11 cellular contexts compared by ENCODE assay signal in genomic region chr22:19984201-19984753, GRCh38. TPM values are rescaled to one million over a fixed set of nuclear protein-coding genes. Genes with fewer than 3 reads are reported as not detected.
DNase-seq lines count a peak whose midpoint lies in the region; ATAC-seq and TF ChIP-seq lines count a peak whose summit lies in the region.
"Had no signal": no experiment of that assay in that cellular context is flagged by ENCODE, and none has a peak within 500 bp of the region (broad histone marks: within the 10 kb centered on the region; RNA-seq: fewer than 3 reads in every experiment).

No MANE protein-coding gene starts in this region.

- H3K79me2 ChIP-seq in neural progenitor cell (ENCODE audit: low read depth): peaks cover 33% of the 10 kb centered on the region

- no peak overlapping the region for H3K27ac Mint-ChIP-seq in neural progenitor cell
- H3K27ac Mint-ChIP-seq: activated naive CD8-positive, alpha-beta T cell had no signal

- no peaks in the 10 kb centered on the region for H3K9me3 ChIP-seq in neural progenitor cell (ENCODE audit: low read depth)
- H3K9me3 ChIP-seq: testis had no signal

- H3F3A ChIP-seq in neural progenitor cell (ENCODE audit: low read depth): peaks cover 10% of the 10 kb centered on the region

- ATAC-seq in GM19351 (IDR thresholded peaks at IDR 0.05; ENCODE audit: unreplicated experiment) (no peak), GM18909 (IDR thresholded peaks at IDR 0.05; ENCODE audit: poor library complexity, unreplicated experiment) (no peak)
- ATAC-seq: naive thymus-derived CD8-positive, alpha-beta T cell had no signal

- DNase-seq in EL: peak; percentile 85
- peak; percentile 10 for DNase-seq in NCI-H146 treated with DMSO at 0.1 percent for 48 hours (lab: John Stamatoyannopoulos, UW; ENCODE audit: unreplicated experiment)
- peak in 3 of 10 donors; percentile 39 to 78 (median 66) for DNase-seq in dorsolateral prefrontal cortex
- DNase-seq in neural progenitor cell (ENCODE audit: low spot score): no peak
- DNase-seq in NCI-H128 (lab: John Stamatoyannopoulos, UW; ENCODE audit: unreplicated experiment): no peak
- DNase-seq in NCI-H748 (lab: John Stamatoyannopoulos, UW; ENCODE audit: unreplicated experiment): no peak
- DNase-seq: testis had no signal

- H3K36me3 ChIP-seq in neural progenitor cell: no peaks in the 10 kb centered on the region

- H3K27ac ChIP-seq in dorsolateral prefrontal cortex (peak overlapping the region in 43 of 59 donors; percentile 4 to 86 (median 44)), neural progenitor cell (no peak overlapping the region)
- H3K27ac ChIP-seq: testis had no signal

- no peaks in the 10 kb centered on the region for H3K27me3 Mint-ChIP-seq in neural progenitor cell (ENCODE audit: insufficient read depth, low read depth)
- H3K27me3 Mint-ChIP-seq: activated naive CD8-positive, alpha-beta T cell; naive thymus-derived CD8-positive, alpha-beta T cell had no signal

- H3K4me3 ChIP-seq in dorsolateral prefrontal cortex (peak overlapping the region in 3 of 59 donors; percentile 0 to 10 (median 9)), neural progenitor cell (no peak overlapping the region)
- H3K4me3 ChIP-seq: testis had no signal

- no peaks in the 10 kb centered on the region for H3K27me3 ChIP-seq in dorsolateral prefrontal cortex
- H3K27me3 ChIP-seq in neural progenitor cell: no peaks in the 10 kb centered on the region
- H3K27me3 ChIP-seq: testis had no signal

- no peak overlapping the region for H3K4me2 ChIP-seq in neural progenitor cell

- peak overlapping the region; percentile 70 for H3K4me3 Mint-ChIP-seq in neural progenitor cell

- TF ChIP-seq CTCF in dorsolateral prefrontal cortex (IDR thresholded peaks at IDR 0.05 in 54 of 56, conservative IDR thresholded peaks at IDR 0.05 in 2 of 56; ENCODE audit: low read depth in 1 of 56, partially characterized antibody in 56 of 56) (no peak), neural progenitor cell (IDR thresholded peaks at IDR 0.05) (no peak)

- no peak overlapping the region for H3K9ac ChIP-seq in neural progenitor cell

- peaks cover 9% of the 10 kb centered on the region for H3K36me3 Mint-ChIP-seq in neural progenitor cell
- H3K36me3 Mint-ChIP-seq: activated naive CD8-positive, alpha-beta T cell; naive thymus-derived CD8-positive, alpha-beta T cell had no signal

- intact Hi-C loops in dorsolateral prefrontal cortex (cut with DNase I): loop anchor here in 1 of 2 donors (10.0 kb wide), 1 partner anchor 301 kb away; no protein-coding TSS in a partner anchor

- peaks cover 24% of the 10 kb centered on the region for H3K4me1 Mint-ChIP-seq in neural progenitor cell

- peaks cover 10% of the 10 kb centered on the region for H3K4me1 ChIP-seq in neural progenitor cell

- H3K9me3 Mint-ChIP-seq in neural progenitor cell: no peaks in the 10 kb centered on the region
- H3K9me3 Mint-ChIP-seq: naive thymus-derived CD8-positive, alpha-beta T cell had no signal

- no peak overlapping the region for H2AFZ ChIP-seq in neural progenitor cell (replicated peaks)

- H4K20me1 ChIP-seq in neural progenitor cell (ENCODE audit: low read depth): peaks cover 50% of the 10 kb centered on the region

RNA-seq across cellular contexts. Expression of gene ARVCF, which starts 32.3 kb away (rescaled TPM):
- total RNA-seq in dorsolateral prefrontal cortex (10 to 100 TPM; 14.8 to 57.2 (median 32.4) TPM), neural progenitor cell (ENCODE audit: low replicate concordance) (35.4 and 159 TPM in 2 replicates)

RNA-seq across cellular contexts. Expression of gene TANGO2, which starts 36.6 kb away (rescaled TPM):
- total RNA-seq in dorsolateral prefrontal cortex (10 to 100 TPM; 45.5 to 81.1 (median 59.7) TPM), neural progenitor cell (ENCODE audit: low replicate concordance) (9.1 and 10.0 TPM in 2 replicates)

RNA-seq across cellular contexts. Expression of gene TXNRD2, which starts 42.7 kb away (rescaled TPM):
- total RNA-seq in dorsolateral prefrontal cortex: 10 to 100 TPM; 24.8 to 48.9 (median 32.2) TPM
- 0.19 and 3.1 TPM in 2 replicates for total RNA-seq in neural progenitor cell (ENCODE audit: low replicate concordance)

RNA-seq across cellular contexts. Expression of gene COMT, which starts 42.7 kb away (rescaled TPM):
- total RNA-seq in dorsolateral prefrontal cortex (100 to 1,000 TPM in 87 of 120 experiments, 10 to 100 TPM in 33; 72.4 to 193 (median 113) TPM), neural progenitor cell (ENCODE audit: low replicate concordance) (1.1 and 1.3 TPM in 2 replicates)

Comparison
In these comparisons a context has a peak if more than half of its experiments do, and no peak if none do; other contexts are left out.
1. DNase-seq: peak in EL (single experiment) and NCI-H146 treated with DMSO at 0.1 percent for 48 hours (single experiment); none in neural progenitor cell (single experiment), NCI-H128 (single experiment) and NCI-H748 (single experiment).